Comparison of ENCODE assay signal across 18 cellular contexts in the genomic region with DNA sequence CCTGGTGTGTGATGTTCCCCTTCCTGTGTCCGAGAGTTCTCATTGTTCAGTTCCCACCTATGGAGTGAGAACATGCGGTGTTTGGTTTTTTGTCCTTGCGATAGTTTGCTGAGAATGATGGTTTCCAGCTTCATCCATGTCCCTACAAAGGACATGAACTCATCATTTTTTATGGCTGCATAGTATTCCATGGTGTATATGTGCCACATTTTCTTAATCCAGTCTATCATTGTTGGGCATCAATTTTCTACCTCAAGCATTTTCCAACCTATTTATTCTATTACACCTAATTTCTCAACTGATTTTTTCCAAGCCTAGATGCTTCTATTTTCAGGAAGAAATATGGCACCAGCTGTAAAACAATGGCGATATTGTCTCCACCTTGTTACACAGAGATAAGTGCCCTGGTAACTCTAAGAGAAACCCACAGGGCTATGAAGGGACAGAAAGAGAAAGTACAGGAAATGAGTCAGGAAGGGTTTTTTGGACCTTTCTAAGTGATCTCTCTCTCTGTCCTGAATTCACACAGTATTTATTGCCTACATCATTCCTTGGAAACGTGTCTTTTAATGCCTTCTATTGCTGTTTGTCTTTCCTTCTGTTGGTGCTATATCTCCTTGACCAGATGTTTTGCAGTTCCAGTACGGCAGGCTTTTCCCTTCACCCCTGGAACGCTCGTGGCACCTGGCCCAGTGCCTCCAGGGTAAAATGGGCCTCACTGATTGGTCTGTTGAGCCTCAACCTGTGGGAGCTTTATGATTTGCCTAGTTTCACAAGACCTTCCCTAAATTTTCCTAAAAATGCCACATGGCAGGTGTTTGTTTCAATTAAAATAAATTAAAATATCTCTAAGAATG. TPM values are rescaled to one million over a fixed set of nuclear protein-coding genes. Genes with fewer than 3 reads are reported as not detected.
DNase-seq lines count a peak whose midpoint lies in the region; ATAC-seq, FAIRE-seq and TF ChIP-seq lines count a peak whose summit lies in the region.
"Had no signal": no experiment of that assay in that cellular context is flagged by ENCODE, and none has a peak within 500 bp of the region (broad histone marks: within the 10 kb centered on the region; RNA-seq: fewer than 3 reads in every experiment).

No MANE protein-coding gene starts in this region.

- POLR2A ChIA-PET in HepG2 (lab: Yijun Ruan, JAX) = interaction anchor here (1.3 to 1.6 kb wide), 2 partner anchors 14 to 65 kb away, joined by 4 to 9 read pairs; partner anchors contain the start of gene JAK1
- POLR2A ChIA-PET in CD4-positive, alpha-beta T cell (lab: Charles Lee) = no interaction called here

- peak; percentile 54 for ATAC-seq in HG03159 (IDR thresholded peaks at IDR 0.05; ENCODE audit: unreplicated experiment)
- peak; percentile 88 for ATAC-seq in activated naive CD8-positive, alpha-beta T cell treated with anti-CD3 and anti-CD28 coated beads, Interleukin-2, amount 50 U/mL, for 24 hours
- peak; percentile 26; the same call in 2 of the 3 replicates for ATAC-seq in HepG2
- no peak for ATAC-seq in CD4-positive, alpha-beta T cell (ENCODE audit: poor library complexity)
- no peak for ATAC-seq in aorta (ENCODE audit: low FRiP score)
- no peak for ATAC-seq in HG03196 (IDR thresholded peaks at IDR 0.05; ENCODE audit: unreplicated experiment)

- FAIRE-seq in HepG2 (lab: Jason Lieb, UNC) = no peak
- FAIRE-seq: GM18507 had no signal

- no peaks in the 10 kb centered on the region for H3K36me3 ChIP-seq in HepG2 (replicated peaks in 1 of 2; ENCODE audit: control insufficient read depth in 1 of 2, insufficient read depth in 2 of 2, low read length in 2 of 2)
- no peaks in the 10 kb centered on the region for H3K36me3 ChIP-seq in transverse colon
- H3K36me3 ChIP-seq in aorta (ENCODE audit: control insufficient read depth in 1 of 2, insufficient read depth in 2 of 2, low read length in 1 of 2) = peaks cover 0 to 5% of the 10 kb centered on the region in 2 donors
- H3K36me3 ChIP-seq: HAP-1, prostate gland had no signal

- H3K9me3 Mint-ChIP-seq in Calu3 (ENCODE audit: low read depth, unreplicated experiment) = no peaks in the 10 kb centered on the region
- no peaks in the 10 kb centered on the region for H3K9me3 Mint-ChIP-seq in activated naive CD8-positive, alpha-beta T cell treated with anti-CD3 and anti-CD28 coated beads, Interleukin-2, amount 50 U/mL, for 24 hours
- H3K9me3 Mint-ChIP-seq in CD4-positive, alpha-beta T cell = no peaks in the 10 kb centered on the region
- H3K9me3 Mint-ChIP-seq: activated naive CD4-positive, alpha-beta T cell treated with anti-CD3 and anti-CD28 coated beads, Interleukin-2, amount 50 U/mL, for 24 hours; dendritic cell treated with granulocyte-macrophage colony-stimulating factor and Interleukin-4, amounts not matched to agents 40 ng/mL and 50 ng/mL, for 4 days; immature natural killer cell had no signal

- peak overlapping the region; percentile 79 for H3K4me2 ChIP-seq in HepG2 (ENCODE audit: low read depth, low read length)

- H3K4me3 ChIP-seq in HepG2 (replicated peaks in 1 of 3; ENCODE audit: insufficient read depth in 1 of 3, low read depth in 2 of 3, low read length in 3 of 3) (peak overlapping the region; percentile 35 to 42 (median 36); a peak in 4 of 6 replicates), transverse colon (no peak overlapping the region), aorta (ENCODE audit: low read length in 2 of 2) (no peak overlapping the region)
- H3K4me3 ChIP-seq: HAP-1, prostate gland had no signal

- TF ChIP-seq EP300 in HepG2 (IDR thresholded peaks at IDR 0.05; ENCODE audit: low read depth in 2 of 2, low read length in 2 of 2) = no peak
- TF ChIP-seq EP300 in HepG2 (CRISPR knock-in tag; IDR thresholded peaks at IDR 0.05; ENCODE audit: borderline replicate concordance) = no peak
- no peak for TF ChIP-seq EP300 in transverse colon (IDR thresholded peaks at IDR 0.05; ENCODE audit: low read depth)

- no peak for TF ChIP-seq CTCF in Calu3 (IDR thresholded peaks at IDR 0.05; ENCODE audit: unreplicated experiment)
- no peak for TF ChIP-seq CTCF in HepG2 (CRISPR knock-in tag; IDR thresholded peaks at IDR 0.05)
- no peak for TF ChIP-seq CTCF in transverse colon (IDR thresholded peaks at IDR 0.05)
- TF ChIP-seq CTCF in CD4-positive, alpha-beta T cell (IDR thresholded peaks at IDR 0.05) = no peak

- H2AFZ ChIP-seq in HepG2 (ENCODE audit: low read length) = peak overlapping the region; percentile 57

- H4K20me1 ChIP-seq in HepG2 (ENCODE audit: insufficient read depth, low read length) = no peaks in the 10 kb centered on the region

- WGBS in HepG2 (ENCODE audit: low lambda C conversion rate) = 38% methylated on average over 8 of the region's 8 CpGs
- WGBS in transverse colon (ENCODE audit: low coverage in 1 of 2), 2 donors = 59 to 76% methylated on average over 8 of the region's 8 CpGs
- WGBS in aorta, 2 donors = 91 to 92% methylated on average over 8 of the region's 8 CpGs

- H3K27ac Mint-ChIP-seq in Calu3 (ENCODE audit: unreplicated experiment) = peak overlapping the region; percentile 98
- no peak overlapping the region for H3K27ac Mint-ChIP-seq in activated naive CD8-positive, alpha-beta T cell treated with anti-CD3 and anti-CD28 coated beads, Interleukin-2, amount 50 U/mL, for 24 hours
- no peak overlapping the region for H3K27ac Mint-ChIP-seq in CD4-positive, alpha-beta T cell
- H3K27ac Mint-ChIP-seq: activated naive CD4-positive, alpha-beta T cell treated with anti-CD3 and anti-CD28 coated beads, Interleukin-2, amount 50 U/mL, for 24 hours; dendritic cell treated with granulocyte-macrophage colony-stimulating factor and Interleukin-4, amounts not matched to agents 40 ng/mL and 50 ng/mL, for 4 days had no signal

- in situ Hi-C loops in HepG2 (cut with HindIII; ENCODE audit: extremely low pct_ligation_motif_present, low pct_unique_long_range_greater_than_20kb) = no loop called here
- in situ Hi-C loops in transverse colon (cut with MboI; ENCODE audit: low pct_ligation_motif_present in 1 of 4, low pct_unique_long_range_greater_than_20kb in 1 of 4, low sequenced_read_pairs in 3 of 4) = no loop called here

- intact Hi-C loops in Calu3 (cut with micrococcal nuclease; ENCODE audit: unreplicated experiment) = loop anchor here (5.0 kb wide), 1 partner anchor 84 kb away; no protein-coding TSS in a partner anchor
- intact Hi-C loops in HepG2 (cut with micrococcal nuclease; ENCODE audit: unreplicated experiment) = loop anchor here (2.0 kb wide), 1 partner anchor 14 kb away; the partner anchor contains the start of gene JAK1
- intact Hi-C loops in transverse colon (cut with DNase I; ENCODE audit: low total_unique reads) = no loop called here
- intact Hi-C loops in CD4-positive, alpha-beta T cell (cut with DNase I, micrococcal nuclease) = no loop called here
- intact Hi-C loops in aorta (cut with DNase I) = no loop called here

- DNase-seq in Calu3 (peak; percentile 55), HepG2 (ENCODE audit: low spot score) (peak; percentile 70), transverse colon (no peak), aorta (no peak)
- DNase-seq in activated naive CD8-positive, alpha-beta T cell treated with anti-CD3 and anti-CD28 coated beads, Interleukin-2, amount 50 U/mL, for 24 hours = no peak
- DNase-seq in CD4-positive, alpha-beta T cell = no peak
- DNase-seq: activated CD4-positive, alpha-beta T cell treated with anti-CD3 and anti-CD28 coated beads, Interleukin-2, amount 50 U/mL, for 48 hours; immature natural killer cell; NCI-H1105; stimulated activated CD8-positive, alpha-beta memory T cell treated with anti-CD3 and anti-CD28 coated beads, Interleukin-4, amount 100 ng/mL, for 48 hours; T-helper 2 cell had no signal

- H3K79me2 ChIP-seq in HepG2 (ENCODE audit: insufficient read depth, low read length) = no peaks in the 10 kb centered on the region

- peaks cover 51% of the 10 kb centered on the region for H3K4me1 Mint-ChIP-seq in Calu3 (ENCODE audit: low read depth, unreplicated experiment)
- H3K4me1 Mint-ChIP-seq in activated naive CD8-positive, alpha-beta T cell treated with anti-CD3 and anti-CD28 coated beads, Interleukin-2, amount 50 U/mL, for 24 hours = peaks cover 15% of the 10 kb centered on the region
- peaks cover 15% of the 10 kb centered on the region for H3K4me1 Mint-ChIP-seq in CD4-positive, alpha-beta T cell (ENCODE audit: low read depth)

- no peaks in the 10 kb centered on the region for H3K27me3 Mint-ChIP-seq in Calu3 (ENCODE audit: unreplicated experiment)
- no peaks in the 10 kb centered on the region for H3K27me3 Mint-ChIP-seq in activated naive CD8-positive, alpha-beta T cell treated with anti-CD3 and anti-CD28 coated beads, Interleukin-2, amount 50 U/mL, for 24 hours
- no peaks in the 10 kb centered on the region for H3K27me3 Mint-ChIP-seq in CD4-positive, alpha-beta T cell
- H3K27me3 Mint-ChIP-seq: activated naive CD4-positive, alpha-beta T cell treated with anti-CD3 and anti-CD28 coated beads, Interleukin-2, amount 50 U/mL, for 24 hours; dendritic cell treated with granulocyte-macrophage colony-stimulating factor and Interleukin-4, amounts not matched to agents 40 ng/mL and 50 ng/mL, for 4 days had no signal

- TF ChIP-seq POLR2A in HepG2 (IDR thresholded peaks at IDR 0.05; ENCODE audit: insufficient read depth in 1 of 2, low read depth in 2 of 2, low read length in 2 of 2) = no peak
- TF ChIP-seq POLR2A in transverse colon (IDR thresholded peaks at IDR 0.05) = no peak

- no TSS peak for BruUV-seq in Calu3 (replicated peaks; lab: Mats Ljungman, UMichigan)
- BruUV-seq in HepG2 (replicated peaks; lab: Mats Ljungman, UMichigan) = no TSS peak

- H3K9me3 ChIP-seq in HepG2 (ENCODE audit: low read length) (no peaks in the 10 kb centered on the region), transverse colon (no peaks in the 10 kb centered on the region), aorta (ENCODE audit: control insufficient read depth, low read length) (no peaks in the 10 kb centered on the region)
- no peaks in the 10 kb centered on the region for H3K9me3 ChIP-seq in CD4-positive, alpha-beta T cell (ENCODE audit: control insufficient read depth, low read length)
- H3K9me3 ChIP-seq: HAP-1, prostate gland had no signal

- peak overlapping the region; percentile 70 for H3K4me3 Mint-ChIP-seq in Calu3 (ENCODE audit: low read depth, unreplicated experiment)
- H3K4me3 Mint-ChIP-seq in activated naive CD8-positive, alpha-beta T cell treated with anti-CD3 and anti-CD28 coated beads, Interleukin-2, amount 50 U/mL, for 24 hours = no peak overlapping the region
- H3K4me3 Mint-ChIP-seq in CD4-positive, alpha-beta T cell = no peak overlapping the region
- H3K4me3 Mint-ChIP-seq: activated naive CD4-positive, alpha-beta T cell treated with anti-CD3 and anti-CD28 coated beads, Interleukin-2, amount 50 U/mL, for 24 hours; dendritic cell treated with granulocyte-macrophage colony-stimulating factor and Interleukin-4, amounts not matched to agents 40 ng/mL and 50 ng/mL, for 4 days; immature natural killer cell had no signal

- H3K9ac ChIP-seq in HepG2 (ENCODE audit: insufficient read depth, low read depth, low read length) = peak overlapping the region; percentile 55

- H3K27me3 ChIP-seq in HepG2 (ENCODE audit: control insufficient read depth in 1 of 2, insufficient read depth in 2 of 2, low read length in 2 of 2) (no peaks in the 10 kb centered on the region), transverse colon (no peaks in the 10 kb centered on the region), aorta (ENCODE audit: control insufficient read depth in 1 of 2, insufficient read depth in 2 of 2, low read length in 1 of 2) (no peaks in the 10 kb centered on the region)
- no peaks in the 10 kb centered on the region for H3K27me3 ChIP-seq in CD4-positive, alpha-beta T cell (ENCODE audit: control insufficient read depth, insufficient read depth, low read length)

- H3K27ac ChIP-seq in HepG2 (ENCODE audit: extremely low read length, insufficient read depth, low read length) (peak overlapping the region; percentile 49), transverse colon (peak overlapping the region in 2 of 4 donors; percentile 8 to 54), aorta (ENCODE audit: low read depth in 1 of 2, low read length in 2 of 2) (no peak overlapping the region)
- H3K27ac ChIP-seq in CD4-positive, alpha-beta T cell (ENCODE audit: low read depth, low read length) = no peak overlapping the region
- H3K27ac ChIP-seq: prostate gland had no signal

- CTCF ChIA-PET in Calu3 (lab: Charles Lee) = interaction anchor here (1.1 kb wide), 1 partner anchor 82 kb away, joined by 5 read pairs; no protein-coding TSS in a partner anchor
- CTCF ChIA-PET in HepG2 (lab: Yijun Ruan, JAX; ENCODE audit: low intra/inter-chr PET ratio, low total read pairs) = no interaction called here
- CTCF ChIA-PET in CD4-positive, alpha-beta T cell (lab: Charles Lee) = no interaction called here

- TF ChIP-seq RAD21 in HepG2 (CRISPR knock-in tag; IDR thresholded peaks at IDR 0.05) = no peak

- peaks cover 41% of the 10 kb centered on the region for H3K4me1 ChIP-seq in HepG2 (ENCODE audit: insufficient read depth, low read length)
- H3K4me1 ChIP-seq in transverse colon = peaks cover 0 to 11% (median 5%) of the 10 kb centered on the region in 4 donors
- H3K4me1 ChIP-seq in aorta (ENCODE audit: control insufficient read depth in 1 of 2, insufficient read depth in 2 of 2, low read length in 2 of 2) = peaks cover 0 to 1% of the 10 kb centered on the region in 2 donors
- H3K4me1 ChIP-seq: HAP-1, prostate gland had no signal

- H3K36me3 Mint-ChIP-seq in Calu3 (ENCODE audit: insufficient read depth, unreplicated experiment) = peaks cover 23% of the 10 kb centered on the region
- H3K36me3 Mint-ChIP-seq in activated naive CD8-positive, alpha-beta T cell treated with anti-CD3 and anti-CD28 coated beads, Interleukin-2, amount 50 U/mL, for 24 hours (ENCODE audit: low read depth) = no peaks in the 10 kb centered on the region
- H3K36me3 Mint-ChIP-seq in CD4-positive, alpha-beta T cell (ENCODE audit: low read depth) = no peaks in the 10 kb centered on the region

RNA-seq across cellular contexts. Expression of gene JAK1, which starts 14.6 kb away (rescaled TPM):
- 107 and 130 TPM in 2 replicates for total RNA-seq in Calu3 (2022)
- total RNA-seq in HepG2 (2016; rRNA removed; fragmentation: Illumina TruSeq; extraction: Trizol) = 42.4 and 56.1 TPM in 2 replicates
- total RNA-seq in HepG2 (2016; cell fraction: cytosol; rRNA removed; fragmentation: Illumina TruSeq; extraction: Trizol; ENCODE audit: low read depth) = 2.9 and 4.1 TPM in 2 replicates
- 41.5 and 53.4 TPM in 2 replicates for total RNA-seq in HepG2 (2016; cell fraction: insoluble cytoplasmic fraction; rRNA removed; fragmentation: Illumina TruSeq; extraction: Trizol)
- total RNA-seq in HepG2 (2016; cell fraction: membrane; rRNA removed; fragmentation: Illumina TruSeq; extraction: Trizol) = 15.3 and 15.6 TPM in 2 replicates
- total RNA-seq in HepG2 (2016; cell fraction: nucleus; rRNA removed; fragmentation: Illumina TruSeq; extraction: Trizol) = 33.8 and 39.0 TPM in 2 replicates
- 23.9 and 24.5 TPM in 2 replicates for polyA plus RNA-seq in HepG2 (2011; rRNA removed)
- 18.5 and 23.4 TPM in 2 replicates for polyA plus RNA-seq in HepG2 (2011; cell fraction: cytosol; rRNA removed)
- polyA plus RNA-seq in HepG2 (2011; cell fraction: nucleus; rRNA removed) = 36.4 and 45.4 TPM in 2 replicates
- polyA plus RNA-seq in HepG2 (2012) = 29.6 and 32.4 TPM in 2 replicates
- 1.1 and 1.5 TPM in 2 replicates for polyA plus RNA-seq in HepG2 (2016; cell fraction: cytosol; fragmentation: Illumina TruSeq; extraction: Trizol; ENCODE audit: low read depth)
- 43.4 and 45.7 TPM in 2 replicates for polyA plus RNA-seq in HepG2 (2016; cell fraction: insoluble cytoplasmic fraction; fragmentation: Illumina TruSeq; extraction: Trizol; ENCODE audit: low read depth)
- polyA plus RNA-seq in HepG2 (2016; cell fraction: membrane; fragmentation: Illumina TruSeq; extraction: Trizol; ENCODE audit: low read depth) = 6.5 and 6.8 TPM in 2 replicates
- polyA plus RNA-seq in HepG2 (2016; cell fraction: nucleus; fragmentation: Illumina TruSeq; extraction: Trizol; ENCODE audit: insufficient read depth, low read depth) = 26.3 and 30.9 TPM in 2 replicates
- 45.7 and 51.7 TPM in 2 replicates for polyA minus RNA-seq in HepG2 (2011; rRNA and poly(A)+ RNA removed; ENCODE audit: low replicate concordance)
- 37.3 and 37.5 TPM in 2 replicates for polyA minus RNA-seq in HepG2 (2011; cell fraction: cytosol; rRNA and poly(A)+ RNA removed)
- 70.8 and 76.0 TPM in 2 replicates for polyA minus RNA-seq in HepG2 (2011; cell fraction: nucleus; rRNA and poly(A)+ RNA removed)
- total RNA-seq in transverse colon = 100 to 1,000 TPM in 3 of 4 donors, 10 to 100 TPM in 1; 52.9 to 169 (median 126) TPM
- 100 to 1,000 TPM; 240 to 252 TPM for total RNA-seq in CD4-positive, alpha-beta T cell
- 100 to 1,000 TPM; 115 to 132 TPM for total RNA-seq in aorta
- polyA plus RNA-seq in aorta = 10 to 100 TPM; 24.3 to 34.0 TPM

Comparison
In these comparisons a context has a peak if more than half of its experiments do, and no peak if none do; other contexts are left out.
1. DNase-seq: peak in Calu3 (single experiment) and HepG2 (single experiment); none in activated naive CD8-positive, alpha-beta T cell treated with anti-CD3 and anti-CD28 coated beads, Interleukin-2, amount 50 U/mL, for 24 hours (single experiment), transverse colon (single experiment), CD4-positive, alpha-beta T cell (0 of 10) and aorta (0 of 2).
2. ATAC-seq: peak in HG03159 (single experiment), activated naive CD8-positive, alpha-beta T cell treated with anti-CD3 and anti-CD28 coated beads, Interleukin-2, amount 50 U/mL, for 24 hours (single experiment) and HepG2 (single experiment); none in CD4-positive, alpha-beta T cell (single experiment), aorta (single experiment) and HG03196 (single experiment).
3. H3K4me3 ChIP-seq: peak in HepG2 (3 of 3); none in transverse colon (0 of 4) and aorta (0 of 2).
4. intact Hi-C loops: an anchor here in Calu3 (5.0 kb wide) and HepG2 (2.0 kb wide); none called in transverse colon, CD4-positive, alpha-beta T cell and aorta.